In genomic region chr9:101463397-101463796, GRCh38 we compare ENCODE assay signal across 23 cellular contexts. TPM values are rescaled to one million over a fixed set of nuclear protein-coding genes. Genes with fewer than 3 reads are reported as not detected.
DNase-seq lines count a peak whose midpoint lies in the region; ATAC-seq and TF ChIP-seq lines count a peak whose summit lies in the region.
"Had no signal": no experiment of that assay in that cellular context is flagged by ENCODE, and none has a peak within 500 bp of the region (broad histone marks: within the 10 kb centered on the region; RNA-seq: fewer than 3 reads in every experiment).

No MANE protein-coding gene starts in this region.

- in situ Hi-C loops in astrocyte of the spinal cord (cut with HindIII; ENCODE audit: low sequenced_read_pairs) = no loop called here

- H3K4me3 ChIP-seq in HUES6 (ENCODE audit: low read depth, low read length) (no peak overlapping the region), astrocyte of the spinal cord (ENCODE audit: low read depth, low read length) (no peak overlapping the region)
- H3K4me3 ChIP-seq: BLaER1, mucosa of descending colon, upper lobe of left lung had no signal

- H3K9me3 ChIP-seq in HUES6 (ENCODE audit: control insufficient read depth, insufficient read depth, low read depth, low read length) = no peaks in the 10 kb centered on the region
- H3K9me3 ChIP-seq: BLaER1, mucosa of descending colon, upper lobe of left lung had no signal

- no peak overlapping the region for H3K9ac ChIP-seq in HUES6 (ENCODE audit: low read length)
- H3K9ac ChIP-seq: BLaER1 had no signal

- H3K27me3 ChIP-seq in HUES6 (ENCODE audit: control insufficient read depth, insufficient read depth, low read length) = no peaks in the 10 kb centered on the region
- H3K27me3 ChIP-seq: BLaER1, upper lobe of left lung had no signal

- H3K27ac ChIP-seq in HUES6 (ENCODE audit: low read depth, low read length) = 0 out of 2 replicates have a peak overlapping the region, but pooled peaks have one; percentile 11
- H3K27ac ChIP-seq: BLaER1, upper lobe of left lung had no signal

- no peaks in the 10 kb centered on the region for H3K36me3 ChIP-seq in HUES6 (ENCODE audit: control insufficient read depth, insufficient read depth, low read length)
- H3K36me3 ChIP-seq: BLaER1, upper lobe of left lung had no signal

- peaks cover 30% of the 10 kb centered on the region for H3K4me1 ChIP-seq in HUES6 (ENCODE audit: control insufficient read depth, insufficient read depth, low read length)
- H3K4me1 ChIP-seq: BLaER1 had no signal

- intact Hi-C loops in Right ventricle myocardium superior (cut with DNase I) = no loop called here

- DNase-seq in astrocyte of the spinal cord (ENCODE audit: low read depth, low spot score) (peak; percentile 69), foreskin melanocyte (peak; percentile 56), Right ventricle myocardium superior (no peak), NCI-H1417 (lab: John Stamatoyannopoulos, UW) (no peak), inferior parietal cortex (ENCODE audit: extremely low spot score) (no peak)
- DNase-seq: activated CD4-positive, alpha-beta T cell treated with anti-CD3 and anti-CD28 coated beads, Interleukin-2, amount 50 U/mL, for 48 hours; activated T-cell treated with anti-CD3 and anti-CD28 coated beads, Interleukin-2, amount 50 U/mL, for 24 hours; effector CD8-positive, alpha-beta T cell; left colon; mucosa of descending colon; NCI-H1048; NCI-H69; OCI-M1; stimulated activated naive CD4-positive, alpha-beta T cell treated with Interleukin-2 at 50 U/mL for 16 hours; T1000; upper lobe of left lung had no signal

- no peak for TF ChIP-seq CTCF in astrocyte of the spinal cord (IDR thresholded peaks at IDR 0.05; ENCODE audit: low read depth, low read length)

- ATAC-seq in GM19395 (IDR thresholded peaks at IDR 0.05; ENCODE audit: unreplicated experiment) = peak; percentile 48
- no peak for ATAC-seq in Right ventricle myocardium superior (ENCODE audit: poor library complexity)
- ATAC-seq in GM18858 (IDR thresholded peaks at IDR 0.05; ENCODE audit: unreplicated experiment) = no peak
- ATAC-seq: left colon, mucosa of descending colon had no signal

RNA-seq across cellular contexts. Expression of gene ALDOB, which starts 27.8 kb away (rescaled TPM):
- total RNA-seq in Right ventricle myocardium superior = 0.56 TPM
- total RNA-seq: activated naive CD4-positive, alpha-beta T cell treated with anti-CD3 and anti-CD28 coated beads, Interleukin-2, amount 50 U/mL, for 72 hours; frontal cortex; renal cortical epithelial cell had no signal

Comparison
In these comparisons a context has a peak if more than half of its experiments do, and no peak if none do; other contexts are left out.
1. DNase-seq: peak in astrocyte of the spinal cord (single experiment) and foreskin melanocyte (single experiment); none in Right ventricle myocardium superior (single experiment), NCI-H1417 (0 of 3) and inferior parietal cortex (single experiment).